8 cellular contexts compared by ENCODE assay signal in genomic region chr16:29721167-29721879, GRCh38. TPM values are rescaled to one million over a fixed set of nuclear protein-coding genes. Genes with fewer than 3 reads are reported as not detected.
DNase-seq lines count a peak whose midpoint lies in the region; ATAC-seq and TF ChIP-seq lines count a peak whose summit lies in the region.
"Not testable (repeated sequence)": the region's sequence is repeated elsewhere in the genome, so short reads cannot be mapped to it uniquely, and the experiment has no call there.

No MANE protein-coding gene starts in this region.

- not testable (repeated sequence) for H3K9me3 ChIP-seq in left lung

- H3K27me3 Mint-ChIP-seq in activated T-cell treated with anti-CD3 and anti-CD28 coated beads, Interleukin-2, amount 50 U/mL, for 24 hours; endothelial cell (ENCODE audit: unreplicated experiment): not testable (repeated sequence)

- H3K4me3 ChIP-seq in GM12864 (ENCODE audit: low read depth, low read length); left lung: not testable (repeated sequence)

- H3K27me3 ChIP-seq in left lung: not testable (repeated sequence)

- not testable (repeated sequence) for H3K36me3 ChIP-seq in left lung

- not testable (repeated sequence) for H3K4me3 Mint-ChIP-seq in activated T-cell treated with anti-CD3 and anti-CD28 coated beads, Interleukin-2, amount 50 U/mL, for 24 hours; endothelial cell (ENCODE audit: unreplicated experiment)

- ATAC-seq in left lung (peak; percentile 95), sciatic nerve (peak; percentile 83)

- H3K4me1 Mint-ChIP-seq in activated T-cell treated with anti-CD3 and anti-CD28 coated beads, Interleukin-2, amount 50 U/mL, for 24 hours (ENCODE audit: low read depth): peaks cover 22% of the 10 kb centered on the region
- not testable (repeated sequence) for H3K4me1 Mint-ChIP-seq in endothelial cell (ENCODE audit: unreplicated experiment)

- intact Hi-C loops in left lung (cut with DNase I); sciatic nerve (cut with DNase I): not testable (repeated sequence)

- DNase-seq in AG08395 (ENCODE audit: low spot score) (peak; percentile 43), NCI-H1092 treated with DMSO at 0.1 percent for 48 hours (lab: John Stamatoyannopoulos, UW) (peak; percentile 53), RPMI7951 (ENCODE audit: low read depth) (peak; percentile 63), endothelial cell (ENCODE audit: low spot score) (peak; percentile 52), left lung (peak; percentile 72 to 82), sciatic nerve (ENCODE audit: low spot score) (peak; percentile 72)
- not testable (repeated sequence) for DNase-seq in GM12864 (ENCODE audit: low read depth)
- peak; percentile 53 for DNase-seq in activated T-cell treated with anti-CD3 and anti-CD28 coated beads, Interleukin-2, amount 50 U/mL, for 24 hours

- not testable (repeated sequence) for H3K36me3 Mint-ChIP-seq in activated T-cell treated with anti-CD3 and anti-CD28 coated beads, Interleukin-2, amount 50 U/mL, for 24 hours (ENCODE audit: low read depth); endothelial cell (ENCODE audit: low read depth, unreplicated experiment)

- not testable (repeated sequence) for H3K9me3 Mint-ChIP-seq in activated T-cell treated with anti-CD3 and anti-CD28 coated beads, Interleukin-2, amount 50 U/mL, for 24 hours; endothelial cell (ENCODE audit: unreplicated experiment)

- H3K27ac Mint-ChIP-seq in activated T-cell treated with anti-CD3 and anti-CD28 coated beads, Interleukin-2, amount 50 U/mL, for 24 hours; endothelial cell (ENCODE audit: unreplicated experiment): not testable (repeated sequence)

- not testable (repeated sequence) for H3K4me1 ChIP-seq in left lung

- TF ChIP-seq CTCF in GM12864 (IDR thresholded peaks at IDR 0.05; ENCODE audit: low read depth, low read length, missing control alignments) (peak; percentile 70), left lung (IDR thresholded peaks at IDR 0.05) (peak; percentile 42 to 46)
- TF ChIP-seq CTCF in endothelial cell (IDR thresholded peaks at IDR 0.05; ENCODE audit: unreplicated experiment): not testable (repeated sequence)

- not testable (repeated sequence) for H3K27ac ChIP-seq in left lung

RNA-seq across cellular contexts. Expression of gene C16orf54, which starts 24.5 kb away (rescaled TPM):
- 0.10 TPM in 1 of 2 replicates, not detected in the other for total RNA-seq in RPMI7951 (2014; rRNA removed; shearing (Covaris generic))
- total RNA-seq in endothelial cell (ENCODE audit: unreplicated experiment) (not detected), left lung (10 to 100 TPM in 1 of 2 donors, 1 to 10 TPM in 1; 3.3 to 13.6 TPM), sciatic nerve (2.2 TPM)

RNA-seq across cellular contexts. Expression of gene QPRT, which starts 42.3 kb away (rescaled TPM):
- 18.4 and 23.7 TPM in 2 replicates for total RNA-seq in RPMI7951 (2014; rRNA removed; shearing (Covaris generic))
- total RNA-seq in endothelial cell (ENCODE audit: unreplicated experiment) (30.4 TPM), left lung (10 to 100 TPM; 21.9 to 27.1 TPM), sciatic nerve (26.3 TPM)

RNA-seq across cellular contexts. Expression of gene ZG16, which starts 56.7 kb away (rescaled TPM):
- not detected in 2 replicates for total RNA-seq in RPMI7951 (2014; rRNA removed; shearing (Covaris generic))
- total RNA-seq in endothelial cell (ENCODE audit: unreplicated experiment) (not detected), left lung (not detected), sciatic nerve (not detected)

RNA-seq across cellular contexts. Expression of gene SPN, which starts 58.3 kb away (rescaled TPM):
- total RNA-seq in RPMI7951 (2014; rRNA removed; shearing (Covaris generic)): 0.20 TPM in 1 of 2 replicates, not detected in the other
- 1.5 TPM for total RNA-seq in endothelial cell (ENCODE audit: unreplicated experiment)
- 10 to 100 TPM; 27.7 to 29.1 TPM for total RNA-seq in left lung
- total RNA-seq in sciatic nerve: 5.4 TPM
